Comparison of ENCODE assay signal across 8 cellular contexts in genomic region chrX:123803331-123803983, GRCh38. TPM values are rescaled to one million over a fixed set of nuclear protein-coding genes. Genes with fewer than 3 reads are reported as not detected.
A peak's percentile ranks its signal among the peaks of the same experiment; 100 is the strongest.
DNase-seq lines count a peak whose midpoint lies in the region; ATAC-seq, FAIRE-seq and TF ChIP-seq lines count a peak whose summit lies in the region.

No MANE protein-coding gene starts in this region.

- peaks cover 2% of the 10 kb centered on the region for H3K4me1 ChIP-seq in hepatocyte (ENCODE audit: insufficient read depth)

- H4K20me1 ChIP-seq in hepatocyte (ENCODE audit: insufficient read depth, poor library complexity, severe bottlenecking), result no peaks in the 10 kb centered on the region

- FAIRE-seq in GM12892 (lab: Jason Lieb, UNC), result peak; percentile 9

- no peaks in the 10 kb centered on the region for H3K36me3 ChIP-seq in hepatocyte (replicated peaks; ENCODE audit: insufficient read depth, low read depth)

- peak; percentile 33 for DNase-seq in AG08396 (ENCODE audit: low spot score)
- no peak for DNase-seq in GM12892 (ENCODE audit: insufficient read length)
- DNase-seq in NCI-H510A (lab: John Stamatoyannopoulos, UW), result peak; percentile 85
- DNase-seq in hepatocyte (ENCODE audit: low spot score), result peak; percentile 69
- DNase-seq in cortex of kidney (lab: John Stamatoyannopoulos, UW), result no peak

- peak overlapping the region; percentile 1 for H3K4me3 Mint-ChIP-seq in activated T-helper 17 cell treated with anti-CD3 and anti-CD28 coated beads, Interleukin-2, amount 50 U/mL, for 72 hours

- no peak overlapping the region for H2AFZ ChIP-seq in hepatocyte

- H3K27ac ChIP-seq in hepatocyte, result peak overlapping the region; percentile 85

- peak overlapping the region; percentile 85 for H3K27ac Mint-ChIP-seq in activated T-helper 17 cell treated with anti-CD3 and anti-CD28 coated beads, Interleukin-2, amount 50 U/mL, for 72 hours

- no peak for TF ChIP-seq POLR2A in GM12892 (IDR thresholded peaks at IDR 0.05; ENCODE audit: low read depth, low read length)

- no peaks in the 10 kb centered on the region for H3K9me3 Mint-ChIP-seq in activated T-helper 17 cell treated with anti-CD3 and anti-CD28 coated beads, Interleukin-2, amount 50 U/mL, for 72 hours

- 24% methylated on average over 4 of the region's 4 CpGs for WGBS in hepatocyte (ENCODE audit: low lambda C conversion rate, missing lambda C conversion rate)

- H3K27me3 ChIP-seq in hepatocyte, result no peaks in the 10 kb centered on the region

- H3K4me3 ChIP-seq in hepatocyte, result no peak overlapping the region

- H3K27me3 Mint-ChIP-seq in activated T-helper 17 cell treated with anti-CD3 and anti-CD28 coated beads, Interleukin-2, amount 50 U/mL, for 72 hours, result no peaks in the 10 kb centered on the region

- H3K4me1 Mint-ChIP-seq in activated T-helper 17 cell treated with anti-CD3 and anti-CD28 coated beads, Interleukin-2, amount 50 U/mL, for 72 hours, result peaks cover 4% of the 10 kb centered on the region

- no peaks in the 10 kb centered on the region for H3K79me2 ChIP-seq in hepatocyte

- H3K9me2 ChIP-seq in hepatocyte (replicated peaks; ENCODE audit: insufficient read depth), result no peaks in the 10 kb centered on the region

- no peak overlapping the region for H3K4me2 ChIP-seq in hepatocyte

- ATAC-seq in HG03159 (IDR thresholded peaks at IDR 0.05; ENCODE audit: unreplicated experiment) (peak; percentile 83), GM18873 (IDR thresholded peaks at IDR 0.05; ENCODE audit: low FRiP score, unreplicated experiment) (no peak)
- peak; percentile 95 for ATAC-seq in activated T-helper 17 cell treated with anti-CD3 and anti-CD28 coated beads, Interleukin-2, amount 50 U/mL, for 72 hours (replicated peaks)

- H3K9me3 ChIP-seq in hepatocyte (ENCODE audit: low read depth), result no peaks in the 10 kb centered on the region

- TF ChIP-seq CTCF in hepatocyte (IDR thresholded peaks at IDR 0.05; ENCODE audit: poor library complexity), result no peak

- H3K36me3 Mint-ChIP-seq in activated T-helper 17 cell treated with anti-CD3 and anti-CD28 coated beads, Interleukin-2, amount 50 U/mL, for 72 hours (ENCODE audit: low read depth), result no peaks in the 10 kb centered on the region

RNA-seq across cellular contexts. Expression of gene XIAP, which starts 56.4 kb away (rescaled TPM):
- polyA plus RNA-seq in GM12892 (2012; ENCODE audit: missing spikeins), result 8.6 TPM
- total RNA-seq in activated T-helper 17 cell treated with anti-CD3 and anti-CD28 coated beads, Interleukin-2, amount 50 U/mL, for 72 hours, result 10 to 100 TPM; 27.0 to 33.4 TPM
- total RNA-seq in hepatocyte, result 36.1 and 38.1 TPM in 2 replicates
- 7.9 and 13.7 TPM in 2 replicates for polyA plus RNA-seq in hepatocyte

Comparison
In these comparisons a context has a peak if more than half of its experiments do, and no peak if none do; other contexts are left out.
1. DNase-seq: peak in AG08396 (single experiment), NCI-H510A (single experiment) and hepatocyte (single experiment); none in GM12892 (single experiment) and cortex of kidney (single experiment).